ENCODE assay signal across 8 cellular contexts in the genomic region with DNA sequence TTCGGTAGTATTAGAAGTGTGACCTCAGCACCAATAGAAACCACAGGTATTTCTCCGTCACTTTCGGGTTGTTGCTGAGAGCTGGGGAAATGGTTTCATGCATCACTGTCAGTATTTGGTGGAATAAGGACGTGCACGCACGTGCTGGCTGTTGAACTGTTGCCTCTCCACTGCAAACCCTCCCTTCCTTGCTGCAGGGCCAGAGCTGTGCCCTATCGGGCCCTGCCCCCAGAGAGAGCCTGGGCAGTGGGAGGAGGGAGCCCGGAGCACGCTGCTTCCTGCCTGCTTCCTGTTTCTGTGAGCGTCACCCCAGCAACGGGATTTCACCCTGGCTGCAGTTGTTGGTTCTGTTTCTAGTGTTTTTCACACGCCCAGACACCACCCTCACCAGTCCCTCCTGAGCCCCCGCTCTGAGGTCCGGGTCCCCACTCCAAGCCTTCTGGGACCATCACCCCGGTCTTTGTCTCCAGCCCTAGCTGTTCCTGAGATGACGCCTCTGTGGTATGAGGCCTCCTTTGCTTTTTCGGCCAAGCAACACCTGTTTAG. TPM values are rescaled to one million over a fixed set of nuclear protein-coding genes. Genes with fewer than 3 reads are reported as not detected.
A peak's percentile ranks its signal among the peaks of the same experiment; 100 is the strongest.
DNase-seq lines count a peak whose midpoint lies in the region; ATAC-seq, FAIRE-seq and TF ChIP-seq lines count a peak whose summit lies in the region.

No MANE protein-coding gene starts in this region.

- H3K27me3 ChIP-seq in GM23338 (ENCODE audit: insufficient read depth) = no peaks in the 10 kb centered on the region
- no peaks in the 10 kb centered on the region for H3K27me3 ChIP-seq in GM12878 (replicated peaks in 1 of 2; ENCODE audit: control insufficient read depth in 2 of 2, insufficient read depth in 2 of 2, low read length in 1 of 2)

- TF ChIP-seq POLR2A in GM12878 (IDR thresholded peaks at IDR 0.05; ENCODE audit: low read depth, low read length) = no peak

- H3K4me3 ChIP-seq in GM23338 (0 out of 2 replicates have a peak overlapping the region, but pooled peaks have one; percentile 18), GM12878 (peak overlapping the region; percentile 10; the same call in 1 of the 2 replicates)

- H3F3A ChIP-seq in GM23338 (replicated peaks; ENCODE audit: low read depth) = peaks cover 3% of the 10 kb centered on the region; the same call in 1 of the 2 replicates

- H3K36me3 ChIP-seq in GM23338 (ENCODE audit: insufficient read depth) = no peaks in the 10 kb centered on the region
- no peaks in the 10 kb centered on the region for H3K36me3 ChIP-seq in GM12878 (ENCODE audit: control insufficient read depth in 2 of 2, insufficient read depth in 2 of 2, low read length in 1 of 2)

- SMC1A ChIA-PET in GM12878 (lab: Charles Lee; ENCODE audit: uncharacterized antibody, unreplicated experiment) = interaction anchor here (0.6 to 12.5 kb wide), 12 partner anchors 8 to 385 kb away, joined by 3 to 155 read pairs (median 9); no protein-coding TSS in a partner anchor

- H3K4me3 Mint-ChIP-seq in GM23338 = peak overlapping the region; percentile 57

- H3K4me2 ChIP-seq in GM23338 (peak overlapping the region; percentile 74), GM12878 (ENCODE audit: control insufficient read depth, insufficient read depth) (peak overlapping the region; percentile 94)

- H3K4me1 ChIP-seq in GM23338 (ENCODE audit: insufficient read depth) (peaks cover 29% of the 10 kb centered on the region), GM12878 (ENCODE audit: control insufficient read depth, insufficient read depth, low read length) (peaks cover 52% of the 10 kb centered on the region)

- H3K4me1 Mint-ChIP-seq in GM23338 = peaks cover 47% of the 10 kb centered on the region

- intact Hi-C loops in GM12878 (cut with micrococcal nuclease; ENCODE audit: unreplicated experiment) = loop anchor here (1.0 kb wide), 1 partner anchor 12 kb away; no protein-coding TSS in a partner anchor

- H3K9ac ChIP-seq in GM12878 (ENCODE audit: control insufficient read depth, insufficient read depth, low read length) = peak overlapping the region; percentile 54; the same call in 1 of the 2 replicates

- TF ChIP-seq CTCF in GM23338 (conservative IDR thresholded peaks at IDR 0.05; ENCODE audit: low read depth in 2 of 2) (no peak), GM12878 (IDR thresholded peaks at IDR 0.05 in 2 of 3, conservative IDR thresholded peaks at IDR 0.05 in 1 of 3; ENCODE audit: control insufficient read depth in 2 of 3, extremely low read depth in 1 of 3, insufficient read depth in 1 of 3, low read depth in 3 of 3, low read length in 3 of 3) (no peak)

- H4K20me1 ChIP-seq in GM23338 (replicated peaks; ENCODE audit: insufficient read depth) = peaks cover 4% of the 10 kb centered on the region
- no peaks in the 10 kb centered on the region for H4K20me1 ChIP-seq in GM12878 (ENCODE audit: control insufficient read depth, insufficient read depth)

- H2AFZ ChIP-seq in GM23338 (peak overlapping the region; percentile 48; the same call in 1 of the 2 replicates), GM12878 (ENCODE audit: control insufficient read depth, low read depth, low read length) (peak overlapping the region; percentile 85)

- peak overlapping the region; percentile 40 for H3K27ac ChIP-seq in GM23338 (ENCODE audit: low read depth)
- H3K27ac ChIP-seq in GM12878 (ENCODE audit: control insufficient read depth, insufficient read depth) = peak overlapping the region; percentile 62

- no peaks in the 10 kb centered on the region for H3K9me2 ChIP-seq in GM23338 (ENCODE audit: insufficient read depth)

- TF ChIP-seq EP300 in GM12878 (IDR thresholded peaks at IDR 0.05; ENCODE audit: borderline replicate concordance in 1 of 2, control insufficient read depth in 1 of 2, low read depth in 2 of 2, low read length in 2 of 2) = peak; percentile 56 to 67; a peak in 3 of 4 replicates

- POLR2A ChIA-PET in GM12878 (lab: Charles Lee) = interaction anchor here (0.6 to 4.1 kb wide), 6 partner anchors 13 to 97 kb away, joined by 3 to 23 read pairs (median 4); no protein-coding TSS in a partner anchor

- BruUV-seq in GM12878 (replicated peaks; lab: Mats Ljungman, UMichigan) = no TSS peak

- ATAC-seq in GM23338 (peak; percentile 92), GM12878 (peak; percentile 92)

- peak overlapping the region; percentile 86 for H3K27ac Mint-ChIP-seq in GM23338

- DNase-seq in ELF-1 (ENCODE audit: low read depth, low spot score) = peak; percentile 73
- DNase-seq in GM23338 (ENCODE audit: low spot score) = peak; percentile 79
- DNase-seq in Kasumi-1 (lab: John Stamatoyannopoulos, UW) = peak; percentile 82
- peak; percentile 92 for DNase-seq in T-helper 22 cell (ENCODE audit: low read depth)
- DNase-seq in GM12878 (ENCODE audit: low read depth, low spot score) = peak; percentile 77
- peak; percentile 88 for DNase-seq in islet precursor cell
- DNase-seq in stimulated activated CD4-positive, alpha-beta T cell treated with anti-CD3 and anti-CD28 coated beads, Interleukin-12 subunit alpha, Interleukin-12 subunit beta, amount 100 ng/mL, for 48 hours (ENCODE audit: low read depth in 2 of 3, low spot score in 1 of 3) = peak; percentile 50 to 73 (median 59)
- DNase-seq in G401 (ENCODE audit: low spot score) = no peak

- TF ChIP-seq RAD21 in GM12878 (IDR thresholded peaks at IDR 0.05; ENCODE audit: insufficient read depth, low read depth, low read length) = no peak

- no peaks in the 10 kb centered on the region for H3K9me3 Mint-ChIP-seq in GM23338

- H3K36me3 Mint-ChIP-seq in GM23338 (ENCODE audit: low read depth) = no peaks in the 10 kb centered on the region

- peak; percentile 92 for FAIRE-seq in GM12878 (lab: Jason Lieb, UNC)

- CTCF ChIA-PET in GM12878 (lab: Yijun Ruan, JAX) = interaction anchor here (1.0 to 12.6 kb wide), 11 partner anchors 10 to 434 kb away, joined by 3 to 298 read pairs (median 9); no protein-coding TSS in a partner anchor

- H3K27me3 Mint-ChIP-seq in GM23338 (ENCODE audit: insufficient read depth, low read depth, poor library complexity) = peaks cover 13% of the 10 kb centered on the region

- H3K9me3 ChIP-seq in GM12878 (replicated peaks; ENCODE audit: control insufficient read depth, insufficient read depth, low read length) = no peaks in the 10 kb centered on the region

- in situ Hi-C loops in GM12878 (cut with MboI) = loop anchor here (5.0 kb wide), 1 partner anchor 67 kb away; no protein-coding TSS in a partner anchor
- in situ Hi-C loops in G401 (cut with HindIII; ENCODE audit: low sequenced_read_pairs) = no loop called here

- H3K79me2 ChIP-seq in GM23338 (replicated peaks; ENCODE audit: insufficient read depth) = 0 out of 2 replicates have a peak, but pooled peaks cover 4% of the 10 kb centered on the region
- H3K79me2 ChIP-seq in GM12878 (ENCODE audit: control insufficient read depth, insufficient read depth, low read length) = no peaks in the 10 kb centered on the region

- 0% methylated on average over 17 of the region's 17 CpGs for WGBS in GM12878 (ENCODE audit: insufficient coverage, insufficient replicate concordance, low lambda C conversion rate, missing lambda C conversion rate)

- RAD21 ChIA-PET in GM12878 (lab: Charles Lee; ENCODE audit: unreplicated experiment) = interaction anchor here (0.6 to 11.6 kb wide), 5 partner anchors 18 to 117 kb away, joined by 3 to 209 read pairs (median 4); no protein-coding TSS in a partner anchor

TF ChIP-seq in GM23338, 12 proteins besides CTCF, POLR2A, EP300 and RAD21 (continues in another document):
- TF ChIP-seq EZH2 (IDR thresholded peaks at IDR 0.05; ENCODE audit: low read depth, unreplicated experiment) (no peak), EZH2phosphoT487 (IDR thresholded peaks at IDR 0.05; ENCODE audit: unreplicated experiment) (no peak), NANOG (IDR thresholded peaks at IDR 0.05; ENCODE audit: borderline replicate concordance) (no peak)

TF ChIP-seq in GM12878, 131 proteins besides CTCF, POLR2A, EP300 and RAD21 (continues in another document):
- TF ChIP-seq FOS (IDR thresholded peaks at IDR 0.05; ENCODE audit: borderline replicate concordance, extremely low read depth, insufficient read length) (no peak), IKZF2 (IDR thresholded peaks at IDR 0.05) (peak; percentile 74 to 79), GATAD2B (conservative IDR thresholded peaks at IDR 0.05; ENCODE audit: low read depth) (peak; percentile 82), RELB (IDR thresholded peaks at IDR 0.05; ENCODE audit: low read depth) (peak; percentile 54), RB1 (IDR thresholded peaks at IDR 0.05; ENCODE audit: borderline replicate concordance) (no peak)

RNA-seq across cellular contexts. Expression of gene LRRFIP1, which starts 47.4 kb away (rescaled TPM):
- 57.4 and 59.6 TPM in 2 replicates for total RNA-seq in GM23338 (2014; rRNA removed; shearing (Covaris generic))
- polyA plus RNA-seq in GM23338 (2016; fragmentation: Nextera tagmentation; extraction: Ambion mirVana) = 160 and 178 TPM in 2 replicates
- total RNA-seq in GM12878 (2013; cell fraction: nucleolus; rRNA removed) = 276 and 277 TPM in 2 replicates
- 53.5 and 53.9 TPM in 2 replicates for total RNA-seq in GM12878 (2014; rRNA removed)
- 77.6 and 83.3 TPM in 2 replicates for total RNA-seq in GM12878 (2014; rRNA removed; fragmentation: Illumina TruSeq; extraction: Trizol)
- 71.5 and 81.6 TPM in 2 replicates for total RNA-seq in GM12878 (2021)
- polyA plus RNA-seq in GM12878 (2011; ENCODE audit: low read depth) = 42.0 TPM
- polyA plus RNA-seq in GM12878 (2011; rRNA removed) = 71.0 and 94.9 TPM in 2 replicates
- polyA plus RNA-seq in GM12878 (2011; cell fraction: cytosol; rRNA removed) = 30.9 and 31.0 TPM in 2 replicates
- 58.1 and 76.6 TPM in 2 replicates for polyA plus RNA-seq in GM12878 (2011; cell fraction: nucleus; rRNA removed)
- 57.8 and 71.6 TPM in 2 replicates for polyA plus RNA-seq in GM12878 (2012)
- polyA plus RNA-seq in GM12878 (2014; fragmentation: Illumina TruSeq; extraction: Trizol) = 107 and 130 TPM in 2 replicates
- 10 to 100 TPM; 36.2 to 36.3 TPM for polyA plus RNA-seq in GM12878 (2014; fragmentation: Nextera tagmentation; extraction: Ambion mirVana)
- polyA plus RNA-seq in GM12878 (2014; rRNA removed) = 60.4 and 70.5 TPM in 2 replicates
- 100 to 1,000 TPM in 1 of 2 experiments, 10 to 100 TPM in 1; 99.2 to 120 TPM for polyA plus RNA-seq in GM12878 (2016; fragmentation: Nextera tagmentation; extraction: Ambion mirVana)
- 64.4 and 88.7 TPM in 2 replicates for polyA minus RNA-seq in GM12878 (2011; rRNA and poly(A)+ RNA removed)
- 23.0 and 28.2 TPM in 2 replicates for polyA minus RNA-seq in GM12878 (2011; cell fraction: cytosol; rRNA and poly(A)+ RNA removed)
- polyA minus RNA-seq in GM12878 (2011; cell fraction: nucleus; rRNA and poly(A)+ RNA removed) = 39.4 and 68.2 TPM in 2 replicates
- 14.3 and 24.6 TPM in 2 replicates for total RNA-seq in G401 (2014; rRNA removed; shearing (Covaris generic))
